In genomic region chr3:32817195-32817560, GRCh38 we compare ENCODE assay signal across 8 cellular contexts. TPM values are rescaled to one million over a fixed set of nuclear protein-coding genes. Genes with fewer than 3 reads are reported as not detected.
DNase-seq lines count a peak whose midpoint lies in the region; FAIRE-seq and TF ChIP-seq lines count a peak whose summit lies in the region.

No MANE protein-coding gene starts in this region.

- no peak overlapping the region for H3K27ac Mint-ChIP-seq in CD4-positive, alpha-beta memory T cell
- peak overlapping the region; percentile 99 for H3K27ac Mint-ChIP-seq in neural progenitor cell

- peaks cover 29 to 32% of the 10 kb centered on the region in 2 donors for H3K27me3 Mint-ChIP-seq in CD4-positive, alpha-beta memory T cell
- peaks cover 8% of the 10 kb centered on the region for H3K27me3 Mint-ChIP-seq in neural progenitor cell (ENCODE audit: insufficient read depth, low read depth)

- no peaks in the 10 kb centered on the region for H3K9me3 ChIP-seq in CD4-positive, alpha-beta memory T cell (ENCODE audit: control insufficient read depth in 1 of 2, low read length in 2 of 2)
- H3K9me3 ChIP-seq in effector memory CD4-positive, alpha-beta T cell (ENCODE audit: control insufficient read depth, low read length), result no peaks in the 10 kb centered on the region
- H3K9me3 ChIP-seq in neural progenitor cell (ENCODE audit: low read depth), result no peaks in the 10 kb centered on the region

- intact Hi-C loops in CD4-positive, alpha-beta memory T cell (cut with micrococcal nuclease), result no loop called here

- H3K9ac ChIP-seq in neural progenitor cell, result peak overlapping the region; percentile 88

- no peak for DNase-seq in CD4-positive, alpha-beta memory T cell
- DNase-seq in HL-60 (ENCODE audit: low read depth in 1 of 2, low spot score in 1 of 2) (peak in 1 of 2 experiments; percentile 20), neural progenitor cell (ENCODE audit: low spot score) (peak; percentile 85), urothelium cell line (ENCODE audit: low spot score) (no peak), RWPE1 (ENCODE audit: low spot score) (no peak), MV-4-11 (lab: John Stamatoyannopoulos, UW) (no peak), NCI-H1048 (lab: John Stamatoyannopoulos, UW) (no peak)
- no peak for DNase-seq in effector memory CD4-positive, alpha-beta T cell

- no peak overlapping the region for H3K27ac ChIP-seq in CD4-positive, alpha-beta memory T cell (ENCODE audit: low read depth, low read length)
- H3K27ac ChIP-seq in HL-60 (replicated peaks) (no peak overlapping the region), neural progenitor cell (peak overlapping the region; percentile 100), RWPE1 (no peak overlapping the region)
- H3K27ac ChIP-seq in effector memory CD4-positive, alpha-beta T cell (ENCODE audit: insufficient read depth, low read length, poor library complexity, severe bottlenecking), result no peak overlapping the region

- H3K4me1 Mint-ChIP-seq in CD4-positive, alpha-beta memory T cell, result peaks cover 6 to 30% (median 22%) of the 10 kb centered on the region in 4 donors
- H3K4me1 Mint-ChIP-seq in neural progenitor cell, result peaks cover 55% of the 10 kb centered on the region

- FAIRE-seq in urothelium cell line (lab: Jason Lieb, UNC), result no peak

- H3K36me3 ChIP-seq in CD4-positive, alpha-beta memory T cell (ENCODE audit: insufficient read depth, low read length), result no peaks in the 10 kb centered on the region
- no peaks in the 10 kb centered on the region for H3K36me3 ChIP-seq in effector memory CD4-positive, alpha-beta T cell (ENCODE audit: control insufficient read depth, insufficient read depth, low read length)
- H3K36me3 ChIP-seq in neural progenitor cell, result no peaks in the 10 kb centered on the region

- CTCF ChIA-PET in CD4-positive, alpha-beta memory T cell (lab: Charles Lee; ENCODE audit: partially characterized antibody), result no interaction called here
- CTCF ChIA-PET in RWPE1 (lab: Yijun Ruan, JAX), result no interaction called here

- no peaks in the 10 kb centered on the region for H3K27me3 ChIP-seq in CD4-positive, alpha-beta memory T cell (ENCODE audit: insufficient read depth, low read length)
- peaks cover 38% of the 10 kb centered on the region for H3K27me3 ChIP-seq in HL-60 (ENCODE audit: insufficient read depth, poor library complexity, severe bottlenecking)
- peaks cover 13% of the 10 kb centered on the region for H3K27me3 ChIP-seq in effector memory CD4-positive, alpha-beta T cell (replicated peaks; ENCODE audit: control insufficient read depth, insufficient read depth, low read length, poor library complexity, severe bottlenecking)
- no peaks in the 10 kb centered on the region for H3K27me3 ChIP-seq in neural progenitor cell

- H3K79me2 ChIP-seq in neural progenitor cell (ENCODE audit: low read depth), result peaks cover 94% of the 10 kb centered on the region

- H3K9me3 Mint-ChIP-seq in CD4-positive, alpha-beta memory T cell, result peaks cover 0 to 3% (median 0%) of the 10 kb centered on the region in 8 donors
- H3K9me3 Mint-ChIP-seq in neural progenitor cell, result no peaks in the 10 kb centered on the region

- peaks cover 62% of the 10 kb centered on the region for H3F3A ChIP-seq in neural progenitor cell (ENCODE audit: low read depth)

- no peak overlapping the region for H2AFZ ChIP-seq in neural progenitor cell (replicated peaks)

- POLR2A ChIA-PET in CD4-positive, alpha-beta memory T cell (lab: Charles Lee; ENCODE audit: partially characterized antibody), result no interaction called here
- POLR2A ChIA-PET in RWPE1 (lab: Yijun Ruan, JAX; ENCODE audit: low non-redundant PET), result no interaction called here

- TF ChIP-seq CTCF in HL-60 (IDR thresholded peaks at IDR 0.05; ENCODE audit: insufficient read depth, low read length) (no peak), neural progenitor cell (IDR thresholded peaks at IDR 0.05) (no peak), RWPE1 (conservative IDR thresholded peaks at IDR 0.05; ENCODE audit: low read depth) (no peak)

- H3K4me3 ChIP-seq in CD4-positive, alpha-beta memory T cell (ENCODE audit: low read length in 2 of 2), result peak overlapping the region in 1 of 2 donors; percentile 14
- H3K4me3 ChIP-seq in HL-60 (replicated peaks; ENCODE audit: insufficient read depth, low read length) (peak overlapping the region; percentile 33), neural progenitor cell (peak overlapping the region; percentile 98)
- H3K4me3 ChIP-seq in effector memory CD4-positive, alpha-beta T cell (ENCODE audit: insufficient read depth, low read depth, low read length, poor library complexity, severe bottlenecking), result peak overlapping the region; percentile 46

- H3K4me3 Mint-ChIP-seq in CD4-positive, alpha-beta memory T cell, result peak overlapping the region in 7 of 8 donors; percentile 58 to 83 (median 66)
- peak overlapping the region; percentile 95 for H3K4me3 Mint-ChIP-seq in neural progenitor cell

- no peaks in the 10 kb centered on the region for H3K36me3 Mint-ChIP-seq in CD4-positive, alpha-beta memory T cell
- H3K36me3 Mint-ChIP-seq in neural progenitor cell, result peaks cover 14% of the 10 kb centered on the region

- peaks cover 5% of the 10 kb centered on the region for H3K4me1 ChIP-seq in CD4-positive, alpha-beta memory T cell (ENCODE audit: insufficient read depth, low read length)
- peaks cover 8% of the 10 kb centered on the region for H3K4me1 ChIP-seq in effector memory CD4-positive, alpha-beta T cell (ENCODE audit: control insufficient read depth, insufficient read depth, low read length, poor library complexity, severe bottlenecking)
- H3K4me1 ChIP-seq in neural progenitor cell, result peaks cover 51% of the 10 kb centered on the region

- H4K20me1 ChIP-seq in neural progenitor cell (ENCODE audit: low read depth), result peaks cover 47% of the 10 kb centered on the region

- peak overlapping the region; percentile 99 for H3K4me2 ChIP-seq in neural progenitor cell

RNA-seq across cellular contexts. Expression of gene TRIM71, which starts 0.6 kb away (rescaled TPM):
- total RNA-seq in CD4-positive, alpha-beta memory T cell, result not detected
- not detected for polyA plus RNA-seq in CD4-positive, alpha-beta memory T cell
- total RNA-seq in neural progenitor cell (ENCODE audit: low replicate concordance), result 106 and 107 TPM in 2 replicates

Comparison
In these comparisons a context has a peak if more than half of its experiments do, and no peak if none do; other contexts are left out.
1. RNA of gene TRIM71, which starts 0.6 kb away (total RNA-seq): 106 to 107 TPM in neural progenitor cell; not detected in CD4-positive, alpha-beta memory T cell; every median in the first group is over 100 times any median in the second.